ENCODE assay signal across 8 cellular contexts in genomic region chr5:142015781-142016533, GRCh38. TPM values are rescaled to one million over a fixed set of nuclear protein-coding genes. Genes with fewer than 3 reads are reported as not detected.
A peak's percentile ranks its signal among the peaks of the same experiment; 100 is the strongest.
DNase-seq lines count a peak whose midpoint lies in the region; ATAC-seq and TF ChIP-seq lines count a peak whose summit lies in the region.

No MANE protein-coding gene starts in this region.

- POLR2A ChIA-PET in naive thymus-derived CD8-positive, alpha-beta T cell (lab: Charles Lee), result interaction anchor here (0.8 to 6.3 kb wide), 14 partner anchors 9 to 324 kb away, joined by 3 to 76 read pairs (median 4); partner anchors contain the start of genes NDFIP1 and RNF14

- peak overlapping the region in 1 of 5 experiments; percentile 83 for H3K4me3 Mint-ChIP-seq in brain
- peak overlapping the region; percentile 55 to 83 (median 64) for H3K4me3 Mint-ChIP-seq in naive thymus-derived CD8-positive, alpha-beta T cell

- H3K27ac Mint-ChIP-seq in brain, result peak overlapping the region in 3 of 5 experiments; percentile 18 to 85 (median 33)
- peak overlapping the region; percentile 80 to 95 (median 90) for H3K27ac Mint-ChIP-seq in naive thymus-derived CD8-positive, alpha-beta T cell

- intact Hi-C loops in left colon (cut with DNase I, micrococcal nuclease), result no loop called here

- peaks cover 3 to 8% (median 6%) of the 10 kb centered on the region in 5 experiments for H3K9me3 Mint-ChIP-seq in brain
- H3K9me3 Mint-ChIP-seq in naive thymus-derived CD8-positive, alpha-beta T cell, result peaks cover 0 to 3% (median 0%) of the 10 kb centered on the region in 9 donors

- H3K4me3 ChIP-seq in GM08714 (ENCODE audit: low read length), result peak overlapping the region; percentile 9; the same call in 1 of the 2 replicates

- peaks cover 42% of the 10 kb centered on the region for H3K4me1 Mint-ChIP-seq in brain
- H3K4me1 Mint-ChIP-seq in naive thymus-derived CD8-positive, alpha-beta T cell, result peaks cover 28 to 71% (median 68%) of the 10 kb centered on the region in 4 donors

- TF ChIP-seq CTCF in brain (conservative IDR thresholded peaks at IDR 0.05), result no peak

- ATAC-seq in HG02938 (IDR thresholded peaks at IDR 0.05; ENCODE audit: unreplicated experiment) (peak; percentile 37), SK-N-SH treated with all-trans-retinoic acid at 6 μM for 48 hours (peak; percentile 40), left colon (no peak), GM21526 (IDR thresholded peaks at IDR 0.05; ENCODE audit: low FRiP score, unreplicated experiment) (no peak)
- ATAC-seq in naive thymus-derived CD8-positive, alpha-beta T cell, result peak; percentile 55 to 60

- DNase-seq in naive thymus-derived CD8-positive, alpha-beta T cell, result peak in 6 of 10 donors; percentile 14 to 66 (median 46)
- DNase-seq in left colon, result no peak
- no peak for DNase-seq in COR-L47 (lab: John Stamatoyannopoulos, UW)

- H3K36me3 Mint-ChIP-seq in brain, result peaks cover 8% of the 10 kb centered on the region
- peaks cover 0 to 5% (median 0%) of the 10 kb centered on the region in 3 donors for H3K36me3 Mint-ChIP-seq in naive thymus-derived CD8-positive, alpha-beta T cell

- H3K27me3 Mint-ChIP-seq in brain, result peaks cover 15% of the 10 kb centered on the region
- H3K27me3 Mint-ChIP-seq in naive thymus-derived CD8-positive, alpha-beta T cell, result peaks cover 0 to 6% (median 0%) of the 10 kb centered on the region in 5 donors

TF ChIP-seq in SK-N-SH treated with all-trans-retinoic acid at 6 μM for 48 hours, 23 proteins besides CTCF, POLR2A, EP300 and RAD21:
- TF ChIP-seq ZFP30 (CRISPR knock-in tag; IDR thresholded peaks at IDR 0.05) (no peak), CSDC2 (CRISPR knock-in tag; IDR thresholded peaks at IDR 0.05) (no peak), ZC3H10 (CRISPR knock-in tag; IDR thresholded peaks at IDR 0.05) (no peak), ZNF70 (CRISPR knock-in tag; IDR thresholded peaks at IDR 0.05) (no peak), BACH2 (CRISPR knock-in tag; IDR thresholded peaks at IDR 0.05; ENCODE audit: borderline replicate concordance) (no peak), ESRRG (CRISPR knock-in tag; IDR thresholded peaks at IDR 0.05) (no peak), ZFP3 (CRISPR knock-in tag; IDR thresholded peaks at IDR 0.05) (no peak), TOX (CRISPR knock-in tag; IDR thresholded peaks at IDR 0.05; ENCODE audit: borderline replicate concordance) (no peak), PPARA (CRISPR knock-in tag; IDR thresholded peaks at IDR 0.05; ENCODE audit: borderline replicate concordance) (no peak), TCF4 (CRISPR knock-in tag; IDR thresholded peaks at IDR 0.05; ENCODE audit: borderline replicate concordance) (no peak), ISL1 (CRISPR knock-in tag; IDR thresholded peaks at IDR 0.05) (no peak), ZNF8 (CRISPR knock-in tag; IDR thresholded peaks at IDR 0.05) (no peak), CREB5 (CRISPR knock-in tag; IDR thresholded peaks at IDR 0.05; ENCODE audit: low read depth) (no peak)

RNA-seq across cellular contexts. Expression of gene GNPDA1, which starts 3.1 kb away (rescaled TPM):
- polyA plus RNA-seq in brain (ENCODE audit: insufficient read depth, low read depth, low replicate concordance), result 66.1 TPM
- 10 to 100 TPM; 27.3 to 29.4 TPM for total RNA-seq in naive thymus-derived CD8-positive, alpha-beta T cell
- 10 to 100 TPM; 40.9 to 51.0 (median 43.9) TPM for polyA plus RNA-seq in naive thymus-derived CD8-positive, alpha-beta T cell
- total RNA-seq in left colon, result 10 to 100 TPM; 15.0 to 16.6 TPM

RNA-seq across cellular contexts. Expression of gene RNF14, which starts 47.1 kb away (rescaled TPM):
- 39.1 TPM for polyA plus RNA-seq in brain (ENCODE audit: insufficient read depth, low read depth, low replicate concordance)
- total RNA-seq in naive thymus-derived CD8-positive, alpha-beta T cell, result 10 to 100 TPM; 31.3 to 31.6 TPM
- polyA plus RNA-seq in naive thymus-derived CD8-positive, alpha-beta T cell, result 10 to 100 TPM; 27.4 to 40.1 (median 30.1) TPM
- 10 to 100 TPM; 69.3 to 72.0 TPM for total RNA-seq in left colon

RNA-seq across cellular contexts. Expression of gene PCDH12, which starts 58.0 kb away (rescaled TPM):
- polyA plus RNA-seq in brain (ENCODE audit: insufficient read depth, low read depth, low replicate concordance), result 3.0 TPM
- total RNA-seq in naive thymus-derived CD8-positive, alpha-beta T cell, result not detected
- polyA plus RNA-seq in naive thymus-derived CD8-positive, alpha-beta T cell, result under 1 TPM; 0.07 to 0.21 (median 0.07) TPM
- 1 to 10 TPM in 1 of 2 donors, under 1 TPM in 1; 0.95 to 2.1 TPM for total RNA-seq in left colon

Comparison
In these comparisons a context has a peak if more than half of its experiments do, and no peak if none do; other contexts are left out.
1. ATAC-seq: peak in HG02938 (single experiment), SK-N-SH treated with all-trans-retinoic acid at 6 μM for 48 hours (single experiment) and naive thymus-derived CD8-positive, alpha-beta T cell (2 of 2); none in left colon (single experiment) and GM21526 (single experiment).
2. DNase-seq: peak in naive thymus-derived CD8-positive, alpha-beta T cell (6 of 10); none in left colon (0 of 2) and COR-L47 (single experiment).